ENCODE assay signal across 1 cellular context in genomic region chr1:248863011-248863881, GRCh38.
TF ChIP-seq lines count a peak whose summit lies in the region.

No MANE protein-coding gene starts in this region.

TF ChIP-seq in HepG2, 621 proteins besides CTCF, POLR2A, EP300 and RAD21 (continued from another document and continues in another):
- peak; percentile 8; the same call in 1 of the 2 replicates for TF ChIP-seq ZNF281 (CRISPR knock-in tag; IDR thresholded peaks at IDR 0.05; ENCODE audit: borderline replicate concordance)
- TF ChIP-seq ARID4A (CRISPR knock-in tag; IDR thresholded peaks at IDR 0.05; ENCODE audit: borderline replicate concordance) = peak; percentile 75
- TF ChIP-seq, protein P1, sequence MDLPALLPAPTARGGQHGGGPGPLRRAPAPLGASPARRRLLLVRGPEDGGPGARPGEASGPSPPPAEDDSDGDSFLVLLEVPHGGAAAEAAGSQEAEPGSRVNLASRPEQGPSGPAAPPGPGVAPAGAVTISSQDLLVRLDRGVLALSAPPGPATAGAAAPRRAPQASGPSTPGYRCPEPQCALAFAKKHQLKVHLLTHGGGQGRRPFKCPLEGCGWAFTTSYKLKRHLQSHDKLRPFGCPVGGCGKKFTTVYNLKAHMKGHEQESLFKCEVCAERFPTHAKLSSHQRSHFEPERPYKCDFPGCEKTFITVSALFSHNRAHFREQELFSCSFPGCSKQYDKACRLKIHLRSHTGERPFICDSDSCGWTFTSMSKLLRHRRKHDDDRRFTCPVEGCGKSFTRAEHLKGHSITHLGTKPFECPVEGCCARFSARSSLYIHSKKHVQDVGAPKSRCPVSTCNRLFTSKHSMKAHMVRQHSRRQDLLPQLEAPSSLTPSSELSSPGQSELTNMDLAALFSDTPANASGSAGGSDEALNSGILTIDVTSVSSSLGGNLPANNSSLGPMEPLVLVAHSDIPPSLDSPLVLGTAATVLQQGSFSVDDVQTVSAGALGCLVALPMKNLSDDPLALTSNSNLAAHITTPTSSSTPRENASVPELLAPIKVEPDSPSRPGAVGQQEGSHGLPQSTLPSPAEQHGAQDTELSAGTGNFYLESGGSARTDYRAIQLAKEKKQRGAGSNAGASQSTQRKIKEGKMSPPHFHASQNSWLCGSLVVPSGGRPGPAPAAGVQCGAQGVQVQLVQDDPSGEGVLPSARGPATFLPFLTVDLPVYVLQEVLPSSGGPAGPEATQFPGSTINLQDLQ (CRISPR knock-in tag; IDR thresholded peaks at IDR 0.05) = 0 out of 2 replicates have a peak, but pooled peaks have one; percentile 80
- TF ChIP-seq MEIS2 (CRISPR knock-in tag; IDR thresholded peaks at IDR 0.05) = no peak; the same call in 1 of the 2 replicates
- 0 out of 2 replicates have a peak, but pooled peaks have one; percentile 41 for TF ChIP-seq TARDBP (CRISPR knock-in tag; IDR thresholded peaks at IDR 0.05)
- TF ChIP-seq TEAD3 (CRISPR knock-in tag; optimal IDR thresholded peaks at IDR 0.05; ENCODE audit: borderline replicate concordance) = peak; percentile 25
- TF ChIP-seq, protein P2, sequence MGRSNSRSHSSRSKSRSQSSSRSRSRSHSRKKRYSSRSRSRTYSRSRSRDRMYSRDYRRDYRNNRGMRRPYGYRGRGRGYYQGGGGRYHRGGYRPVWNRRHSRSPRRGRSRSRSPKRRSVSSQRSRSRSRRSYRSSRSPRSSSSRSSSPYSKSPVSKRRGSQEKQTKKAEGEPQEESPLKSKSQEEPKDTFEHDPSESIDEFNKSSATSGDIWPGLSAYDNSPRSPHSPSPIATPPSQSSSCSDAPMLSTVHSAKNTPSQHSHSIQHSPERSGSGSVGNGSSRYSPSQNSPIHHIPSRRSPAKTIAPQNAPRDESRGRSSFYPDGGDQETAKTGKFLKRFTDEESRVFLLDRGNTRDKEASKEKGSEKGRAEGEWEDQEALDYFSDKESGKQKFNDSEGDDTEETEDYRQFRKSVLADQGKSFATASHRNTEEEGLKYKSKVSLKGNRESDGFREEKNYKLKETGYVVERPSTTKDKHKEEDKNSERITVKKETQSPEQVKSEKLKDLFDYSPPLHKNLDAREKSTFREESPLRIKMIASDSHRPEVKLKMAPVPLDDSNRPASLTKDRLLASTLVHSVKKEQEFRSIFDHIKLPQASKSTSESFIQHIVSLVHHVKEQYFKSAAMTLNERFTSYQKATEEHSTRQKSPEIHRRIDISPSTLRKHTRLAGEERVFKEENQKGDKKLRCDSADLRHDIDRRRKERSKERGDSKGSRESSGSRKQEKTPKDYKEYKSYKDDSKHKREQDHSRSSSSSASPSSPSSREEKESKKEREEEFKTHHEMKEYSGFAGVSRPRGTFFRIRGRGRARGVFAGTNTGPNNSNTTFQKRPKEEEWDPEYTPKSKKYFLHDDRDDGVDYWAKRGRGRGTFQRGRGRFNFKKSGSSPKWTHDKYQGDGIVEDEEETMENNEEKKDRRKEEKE (IDR thresholded peaks at IDR 0.05) = no peak
- TF ChIP-seq ZNF138 (CRISPR knock-in tag; IDR thresholded peaks at IDR 0.05; ENCODE audit: low read depth) = 0 out of 2 replicates have a peak, but pooled peaks have one; percentile 22
- TF ChIP-seq, protein P3, sequence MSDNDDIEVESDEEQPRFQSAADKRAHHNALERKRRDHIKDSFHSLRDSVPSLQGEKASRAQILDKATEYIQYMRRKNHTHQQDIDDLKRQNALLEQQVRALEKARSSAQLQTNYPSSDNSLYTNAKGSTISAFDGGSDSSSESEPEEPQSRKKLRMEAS (IDR thresholded peaks at IDR 0.05) = peak; percentile 68
- no peak for TF ChIP-seq ZBTB3 (CRISPR knock-in tag; IDR thresholded peaks at IDR 0.05; ENCODE audit: borderline replicate concordance, low read depth)
- TF ChIP-seq TCF7L2 (IDR thresholded peaks at IDR 0.05; ENCODE audit: low read depth, low read length) = no peak
- TF ChIP-seq SIN3B (IDR thresholded peaks at IDR 0.05; ENCODE audit: low read length) = no peak
- no peak for TF ChIP-seq TOPORS (CRISPR knock-in tag; IDR thresholded peaks at IDR 0.05)
- no peak for TF ChIP-seq ZNF263 (CRISPR knock-in tag; IDR thresholded peaks at IDR 0.05)
- TF ChIP-seq ZNF674 (CRISPR knock-in tag; IDR thresholded peaks at IDR 0.05; ENCODE audit: low read depth) = no peak
- no peak for TF ChIP-seq ZBTB46 (CRISPR knock-in tag; IDR thresholded peaks at IDR 0.05; ENCODE audit: borderline replicate concordance)
- TF ChIP-seq, protein P4, sequence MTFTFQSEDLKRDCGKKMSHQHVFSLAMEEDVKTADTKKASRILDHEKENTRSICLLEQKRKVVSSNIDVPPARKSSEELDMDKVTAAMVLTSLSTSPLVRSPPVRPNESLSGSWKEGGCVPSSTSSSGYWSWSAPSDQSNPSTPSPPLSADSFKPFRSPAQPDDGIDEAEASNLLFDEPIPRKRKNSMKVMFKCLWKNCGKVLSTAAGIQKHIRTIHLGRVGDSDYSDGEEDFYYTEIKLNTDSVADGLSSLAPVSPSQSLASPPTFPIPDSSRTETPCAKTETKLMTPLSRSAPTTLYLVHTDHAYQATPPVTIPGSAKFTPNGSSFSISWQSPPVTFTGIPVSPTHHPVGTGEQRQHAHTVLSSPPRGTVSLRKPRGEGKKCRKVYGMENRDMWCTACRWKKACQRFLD (CRISPR knock-in tag; IDR thresholded peaks at IDR 0.05; ENCODE audit: borderline replicate concordance) = 0 out of 2 replicates have a peak, but pooled peaks have one; percentile 66
- 0 out of 2 replicates have a peak, but pooled peaks have one; percentile 56 for TF ChIP-seq STAT6 (CRISPR knock-in tag; IDR thresholded peaks at IDR 0.05; ENCODE audit: borderline replicate concordance)
- TF ChIP-seq HHEX (CRISPR knock-in tag; IDR thresholded peaks at IDR 0.05) = no peak
- TF ChIP-seq ZNF768 (CRISPR knock-in tag; IDR thresholded peaks at IDR 0.05) = peak; percentile 83
- TF ChIP-seq BRCA1 (CRISPR knock-in tag; IDR thresholded peaks at IDR 0.05) = no peak
- TF ChIP-seq ZNF629 (CRISPR knock-in tag; conservative IDR thresholded peaks at IDR 0.05) = no peak; the same call in 1 of the 2 replicates
- no peak for TF ChIP-seq NFIC (IDR thresholded peaks at IDR 0.05; ENCODE audit: low read length)
- TF ChIP-seq MED1 (CRISPR knock-in tag; IDR thresholded peaks at IDR 0.05) = 0 out of 2 replicates have a peak, but pooled peaks have one; percentile 24
- TF ChIP-seq MZF1 (CRISPR knock-in tag; IDR thresholded peaks at IDR 0.05; ENCODE audit: borderline replicate concordance) = no peak
- TF ChIP-seq, protein P5, sequence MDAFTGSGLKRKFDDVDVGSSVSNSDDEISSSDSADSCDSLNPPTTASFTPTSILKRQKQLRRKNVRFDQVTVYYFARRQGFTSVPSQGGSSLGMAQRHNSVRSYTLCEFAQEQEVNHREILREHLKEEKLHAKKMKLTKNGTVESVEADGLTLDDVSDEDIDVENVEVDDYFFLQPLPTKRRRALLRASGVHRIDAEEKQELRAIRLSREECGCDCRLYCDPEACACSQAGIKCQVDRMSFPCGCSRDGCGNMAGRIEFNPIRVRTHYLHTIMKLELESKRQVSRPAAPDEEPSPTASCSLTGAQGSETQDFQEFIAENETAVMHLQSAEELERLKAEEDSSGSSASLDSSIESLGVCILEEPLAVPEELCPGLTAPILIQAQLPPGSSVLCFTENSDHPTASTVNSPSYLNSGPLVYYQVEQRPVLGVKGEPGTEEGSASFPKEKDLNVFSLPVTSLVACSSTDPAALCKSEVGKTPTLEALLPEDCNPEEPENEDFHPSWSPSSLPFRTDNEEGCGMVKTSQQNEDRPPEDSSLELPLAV (CRISPR knock-in tag; conservative IDR thresholded peaks at IDR 0.05; ENCODE audit: low read depth) = no peak
- TF ChIP-seq, protein P6, sequence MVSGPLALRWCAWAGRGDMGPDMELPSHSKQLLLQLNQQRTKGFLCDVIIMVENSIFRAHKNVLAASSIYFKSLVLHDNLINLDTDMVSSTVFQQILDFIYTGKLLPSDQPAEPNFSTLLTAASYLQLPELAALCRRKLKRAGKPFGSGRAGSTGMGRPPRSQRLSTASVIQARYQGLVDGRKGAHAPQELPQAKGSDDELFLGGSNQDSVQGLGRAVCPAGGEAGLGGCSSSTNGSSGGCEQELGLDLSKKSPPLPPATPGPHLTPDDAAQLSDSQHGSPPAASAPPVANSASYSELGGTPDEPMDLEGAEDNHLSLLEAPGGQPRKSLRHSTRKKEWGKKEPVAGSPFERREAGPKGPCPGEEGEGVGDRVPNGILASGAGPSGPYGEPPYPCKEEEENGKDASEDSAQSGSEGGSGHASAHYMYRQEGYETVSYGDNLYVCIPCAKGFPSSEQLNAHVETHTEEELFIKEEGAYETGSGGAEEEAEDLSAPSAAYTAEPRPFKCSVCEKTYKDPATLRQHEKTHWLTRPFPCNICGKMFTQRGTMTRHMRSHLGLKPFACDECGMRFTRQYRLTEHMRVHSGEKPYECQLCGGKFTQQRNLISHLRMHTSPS (CRISPR knock-in tag; IDR thresholded peaks at IDR 0.05; ENCODE audit: low read depth) = peak; percentile 45
- TF ChIP-seq NFKBIZ (CRISPR knock-in tag; IDR thresholded peaks at IDR 0.05) = no peak
